28 cellular contexts compared by ENCODE assay signal in genomic region chr13:61477619-61478018, GRCh38.
"Had no signal": no experiment of that assay in that cellular context is flagged by ENCODE, and none has a peak within 500 bp of the region (broad histone marks: within the 10 kb centered on the region; RNA-seq: fewer than 3 reads in every experiment).

No MANE protein-coding gene starts in this region.

- H3K79me2 ChIP-seq: parathyroid adenoma had no signal

- H3K9ac ChIP-seq: neural progenitor cell, parathyroid adenoma had no signal

- H2AFZ ChIP-seq: neural progenitor cell, parathyroid adenoma had no signal

- H3K4me2 ChIP-seq: neural progenitor cell, smooth muscle cell had no signal

- H3K27ac ChIP-seq: neural progenitor cell, ovary, parathyroid adenoma, psoas muscle, skin epidermis, spleen, suprapubic skin, testis, tibial artery, transverse colon, upper lobe of right lung, uterus had no signal

- H3K4me1 ChIP-seq: neural progenitor cell, parathyroid adenoma, psoas muscle, spleen, suprapubic skin, testis, tibial artery, transverse colon, upper lobe of right lung, uterus had no signal

- ATAC-seq: natural killer cell; psoas muscle; right cardiac atrium; sciatic nerve; stimulated activated memory B cell treated with anti-CD40 and anti-IgM and Interleukin-4, amounts not matched to agents 10 μg/mL and 1 μg/mL and 100 μg/mL, for 72 hours; stimulated activated naive CD8-positive, alpha-beta T cell treated with anti-CD3 and anti-CD28 coated beads, Interleukin-15, amount 100 ng/mL, for 72 hours; stimulated activated naive CD8-positive, alpha-beta T cell treated with anti-CD3 and anti-CD28 coated beads, Interleukin-15, Interleukin-2, amounts not matched to agents 100 U/mL and 50 U/mL, for 24 hours; upper lobe of right lung had no signal

- DNase-seq: natural killer cell; occipital lobe; ovary; posterior cingulate gyrus; psoas muscle; right cardiac atrium; spleen; stimulated activated CD4-positive, alpha-beta T cell treated with anti-CD3 and anti-CD28 coated beads, Interleukin-12 subunit alpha, Interleukin-12 subunit beta, amount 100 ng/mL, for 4 hours; stimulated activated CD4-positive, alpha-beta T cell treated with anti-CD3 and anti-CD28 coated beads, Interleukin-1b, Interleukin-23, amount 100 ng/mL, for 48 hours; stimulated activated CD4-positive, alpha-beta T cell treated with anti-CD3 and anti-CD28 coated beads, Interleukin-4, amount 100 ng/mL, for 1 hour; stimulated activated CD4-positive, alpha-beta T cell treated with anti-CD3 and anti-CD28 coated beads, Interleukin-4, amount 100 ng/mL, for 4 hours; stimulated activated CD8-positive, alpha-beta memory T cell treated with anti-CD3 and anti-CD28 coated beads, Interleukin-4, amount 100 ng/mL, for 48 hours; stimulated activated naive CD4-positive, alpha-beta T cell; stimulated activated naive CD8-positive, alpha-beta T cell treated with anti-CD3 and anti-CD28 coated beads, Interleukin-15, amount 100 ng/mL, for 72 hours; stimulated activated naive CD8-positive, alpha-beta T cell treated with anti-CD3 and anti-CD28 coated beads, Interleukin-15, Interleukin-2, amounts not matched to agents 100 U/mL and 50 U/mL, for 24 hours; substantia nigra; testis; tibial artery; transverse colon; upper lobe of right lung; uterus had no signal

- H3K27me3 ChIP-seq: neural progenitor cell, ovary, spleen, suprapubic skin, testis, tibial artery, transverse colon, upper lobe of right lung, uterus had no signal

- H3K9me3 ChIP-seq: ovary, psoas muscle, suprapubic skin, testis, tibial artery, transverse colon, uterus had no signal

- H3K36me3 ChIP-seq: neural progenitor cell, ovary, spleen, suprapubic skin, tibial artery, transverse colon, upper lobe of right lung, uterus had no signal

- H3K4me3 ChIP-seq: neural progenitor cell, ovary, psoas muscle, skin epidermis, smooth muscle cell, spleen, suprapubic skin, testis, tibial artery, transverse colon, upper lobe of right lung, uterus had no signal
